12 cellular contexts compared by ENCODE assay signal in the genomic region with DNA sequence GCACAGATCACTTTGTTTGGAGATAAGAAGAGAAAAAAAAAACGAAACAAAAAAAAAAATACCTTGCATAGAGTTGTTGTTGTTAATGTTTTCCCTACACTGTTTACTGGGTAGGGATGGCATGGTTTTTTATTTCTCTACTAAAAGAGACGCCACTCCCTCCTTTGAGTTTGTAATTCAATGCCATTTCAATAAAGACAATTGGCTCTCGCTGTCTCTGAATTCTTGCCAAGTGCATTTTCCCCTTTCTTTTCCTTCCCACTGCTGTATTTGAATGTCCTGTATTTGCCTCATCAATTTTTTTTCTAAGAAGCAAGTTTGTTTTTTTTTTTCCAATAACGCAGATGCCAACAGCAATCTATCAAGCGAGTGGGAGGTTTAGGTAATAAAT.
DNase-seq lines count a peak whose midpoint lies in the region; TF ChIP-seq lines count a peak whose summit lies in the region.
"Had no signal": no experiment of that assay in that cellular context is flagged by ENCODE, and none has a peak within 500 bp of the region (broad histone marks: within the 10 kb centered on the region; RNA-seq: fewer than 3 reads in every experiment).

No MANE protein-coding gene starts in this region.

- H3K4me1 ChIP-seq in HUES64 (ENCODE audit: insufficient read depth, low read length): peaks cover 26% of the 10 kb centered on the region

- 0 out of 2 replicates have a peak overlapping the region, but pooled peaks have one; percentile 32 for H3K9ac ChIP-seq in HUES64 (ENCODE audit: low read depth, low read length)

- H3K27me3 ChIP-seq in HUES64 (ENCODE audit: insufficient read depth, low read length): no peaks in the 10 kb centered on the region

- DNase-seq in iPS-NIHi11 (ENCODE audit: low spot score) (peak; percentile 16), superior temporal gyrus (ENCODE audit: extremely low spot score) (peak; percentile 77), SHP77 treated with DMSO at 0.1 percent for 48 hours (lab: John Stamatoyannopoulos, UW) (no peak), A172 (ENCODE audit: low spot score) (no peak)
- no peak for DNase-seq in activated CD4-positive, alpha-beta T cell treated with anti-CD3 and anti-CD28 coated beads for 1 hour
- DNase-seq: activated CD4-positive, CD25-positive, alpha-beta regulatory T cell treated with anti-CD3 and anti-CD28 coated beads, Interleukin-2, amount 50 U/mL, for 72 hours; activated naive CD4-positive, alpha-beta T cell treated with anti-CD3 and anti-CD28 coated beads, Interleukin-2, amount 50 U/mL, for 16 hours; left lung; NCI-H1694 treated with DMSO at 0.1 percent for 48 hours had no signal

- H3K4me3 ChIP-seq in HUES64 (ENCODE audit: low read length) (peak overlapping the region; percentile 49), WI38 (ENCODE audit: low read depth, low read length) (peak overlapping the region; percentile 55)

- WGBS in HUES64: 19% methylated on average over 4 of the region's 5 CpGs

- no peaks in the 10 kb centered on the region for H3K36me3 ChIP-seq in HUES64 (ENCODE audit: insufficient read depth, low read length)
- H3K36me3 ChIP-seq: left lung had no signal

- peak overlapping the region; percentile 87; the same call in 1 of the 2 replicates for H3K27ac ChIP-seq in HUES64 (ENCODE audit: low read depth, low read length)
- H3K27ac ChIP-seq: HL-60, left lung had no signal

- TF ChIP-seq CTCF in WI38 (IDR thresholded peaks at IDR 0.05; ENCODE audit: low read depth, low read length): no peak

- no peaks in the 10 kb centered on the region for H3K9me3 ChIP-seq in HUES64 (ENCODE audit: insufficient read depth, low read depth, low read length)
- H3K9me3 ChIP-seq: left lung had no signal

Comparison
In these comparisons a context has a peak if more than half of its experiments do, and no peak if none do; other contexts are left out.
1. DNase-seq: peak in iPS-NIHi11 (single experiment) and superior temporal gyrus (single experiment); none in activated CD4-positive, alpha-beta T cell treated with anti-CD3 and anti-CD28 coated beads for 1 hour (single experiment), SHP77 treated with DMSO at 0.1 percent for 48 hours (single experiment) and A172 (single experiment).